Comparison of ENCODE assay signal across 19 cellular contexts in the genomic region with DNA sequence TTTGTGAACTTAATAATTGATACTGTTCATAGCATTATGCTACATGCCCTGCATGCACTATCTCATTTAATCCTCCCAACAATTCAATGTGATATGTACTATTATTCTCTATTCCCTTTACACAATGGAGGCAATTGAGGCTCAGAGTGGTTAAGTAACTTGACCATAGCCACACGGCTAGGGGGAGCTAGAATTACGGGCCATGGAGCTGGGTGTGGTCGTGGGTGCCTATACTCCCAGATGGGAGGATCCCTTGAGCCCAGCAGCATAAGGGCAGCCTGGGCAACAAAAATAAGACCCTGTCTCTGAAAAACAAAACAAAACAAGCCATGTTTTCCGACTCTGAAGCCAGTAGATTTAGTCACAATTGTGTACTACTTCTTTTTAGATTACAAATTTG. TPM values are rescaled to one million over a fixed set of nuclear protein-coding genes. Genes with fewer than 3 reads are reported as not detected.
"Had no signal": no experiment of that assay in that cellular context is flagged by ENCODE, and none has a peak within 500 bp of the region (broad histone marks: within the 10 kb centered on the region; RNA-seq: fewer than 3 reads in every experiment).

No MANE protein-coding gene starts in this region.

- FAIRE-seq: keratinocyte had no signal

- H3K36me3 ChIP-seq: esophagus muscularis mucosa, tibial nerve had no signal

- DNase-seq: activated CD4-positive, alpha-beta T cell treated with anti-CD3 and anti-CD28 coated beads, Interleukin-2, amount 10 ng/mL, durations not matched to agents 24 days and 14 days; activated CD8-positive, alpha-beta memory T cell treated with anti-CD3 and anti-CD28 coated beads, Interleukin-2, amount 50 U/mL, for 4 hours; activated CD8-positive, alpha-beta T cell treated with anti-CD3 and anti-CD28 coated beads, Interleukin-2, amount 10 ng/mL, durations not matched to agents 7 days and 5 days; activated naive CD4-positive, alpha-beta T cell; activated naive CD8-positive, alpha-beta T cell treated with anti-CD3 and anti-CD28 coated beads, Interleukin-2, amount 10 ng/mL, durations not matched to agents 7 days and 5 days; activated T-cell treated with anti-CD3 and anti-CD28 coated beads, Interleukin-2, amount 50 U/mL, for 72 hours; hippocampal formation; mucosa of descending colon; naive thymus-derived CD8-positive, alpha-beta T cell; stimulated activated CD4-positive, alpha-beta T cell treated with anti-CD3 and anti-CD28 coated beads, Interleukin-2, amount 100 ng/mL, for 48 hours; T-helper 9 cell had no signal

- H3K4me3 ChIP-seq: coronary artery, esophagus muscularis mucosa, mucosa of descending colon, tibial nerve had no signal

- H3K9me3 Mint-ChIP-seq: activated CD4-positive, alpha-beta T cell treated with anti-CD3 and anti-CD28 coated beads, Interleukin-2, amount 10 ng/mL, durations not matched to agents 24 days and 14 days; activated naive CD8-positive, alpha-beta T cell treated with anti-CD3 and anti-CD28 coated beads, Interleukin-2, amount 10 ng/mL, durations not matched to agents 7 days and 5 days; activated T-cell treated with anti-CD3 and anti-CD28 coated beads, Interleukin-2, amount 50 U/mL, for 72 hours; central memory CD8-positive, alpha-beta T cell; naive thymus-derived CD8-positive, alpha-beta T cell had no signal

- H3K27me3 ChIP-seq: esophagus muscularis mucosa, tibial nerve had no signal

- H3K4me1 ChIP-seq: esophagus muscularis mucosa, tibial nerve had no signal

- ATAC-seq: activated CD8-positive, alpha-beta T cell treated with anti-CD3 and anti-CD28 coated beads, Interleukin-2, amount 10 ng/mL, durations not matched to agents 7 days and 5 days; activated T-cell treated with anti-CD3 and anti-CD28 coated beads, Interleukin-2, amount 50 U/mL, for 72 hours; left lobe of liver; mucosa of descending colon; naive thymus-derived CD8-positive, alpha-beta T cell; stimulated activated memory B cell treated with anti-CD40 and anti-IgM and Interleukin-4, amounts not matched to agents 10 μg/mL and 1 μg/mL and 100 μg/mL, for 72 hours had no signal

- H3K36me3 Mint-ChIP-seq: activated naive CD8-positive, alpha-beta T cell treated with anti-CD3 and anti-CD28 coated beads, Interleukin-2, amount 10 ng/mL, durations not matched to agents 7 days and 5 days; brain; naive thymus-derived CD8-positive, alpha-beta T cell; stimulated activated memory B cell treated with anti-CD40 and anti-IgM and Interleukin-4, amounts not matched to agents 10 μg/mL and 1 μg/mL and 100 μg/mL, for 72 hours had no signal

- H3K27ac ChIP-seq: coronary artery, esophagus muscularis mucosa, tibial nerve had no signal

- H3K4me3 Mint-ChIP-seq: activated CD4-positive, alpha-beta T cell treated with anti-CD3 and anti-CD28 coated beads, Interleukin-2, amount 10 ng/mL, durations not matched to agents 24 days and 14 days; activated CD8-positive, alpha-beta T cell treated with anti-CD3 and anti-CD28 coated beads, Interleukin-2, amount 10 ng/mL, durations not matched to agents 7 days and 5 days; activated naive CD8-positive, alpha-beta T cell treated with anti-CD3 and anti-CD28 coated beads, Interleukin-2, amount 10 ng/mL, durations not matched to agents 7 days and 5 days; activated T-cell treated with anti-CD3 and anti-CD28 coated beads, Interleukin-2, amount 50 U/mL, for 72 hours; brain; central memory CD8-positive, alpha-beta T cell; naive thymus-derived CD8-positive, alpha-beta T cell; stimulated activated memory B cell treated with anti-CD40 and anti-IgM and Interleukin-4, amounts not matched to agents 10 μg/mL and 1 μg/mL and 100 μg/mL, for 72 hours had no signal

- H3K27ac Mint-ChIP-seq: activated CD4-positive, alpha-beta T cell treated with anti-CD3 and anti-CD28 coated beads, Interleukin-2, amount 10 ng/mL, durations not matched to agents 24 days and 14 days; activated CD8-positive, alpha-beta T cell treated with anti-CD3 and anti-CD28 coated beads, Interleukin-2, amount 10 ng/mL, durations not matched to agents 7 days and 5 days; activated naive CD8-positive, alpha-beta T cell treated with anti-CD3 and anti-CD28 coated beads, Interleukin-2, amount 10 ng/mL, durations not matched to agents 7 days and 5 days; activated T-cell treated with anti-CD3 and anti-CD28 coated beads, Interleukin-2, amount 50 U/mL, for 72 hours; brain; naive thymus-derived CD8-positive, alpha-beta T cell; stimulated activated memory B cell treated with anti-CD40 and anti-IgM and Interleukin-4, amounts not matched to agents 10 μg/mL and 1 μg/mL and 100 μg/mL, for 72 hours had no signal

- H3K27me3 Mint-ChIP-seq: activated CD4-positive, alpha-beta T cell treated with anti-CD3 and anti-CD28 coated beads, Interleukin-2, amount 10 ng/mL, durations not matched to agents 24 days and 14 days; activated naive CD8-positive, alpha-beta T cell treated with anti-CD3 and anti-CD28 coated beads, Interleukin-2, amount 10 ng/mL, durations not matched to agents 7 days and 5 days had no signal

- H3K9me3 ChIP-seq: esophagus muscularis mucosa, mucosa of descending colon, tibial nerve had no signal

- H3K4me1 Mint-ChIP-seq: activated CD4-positive, alpha-beta T cell treated with anti-CD3 and anti-CD28 coated beads, Interleukin-2, amount 10 ng/mL, durations not matched to agents 24 days and 14 days; activated naive CD8-positive, alpha-beta T cell treated with anti-CD3 and anti-CD28 coated beads, Interleukin-2, amount 10 ng/mL, durations not matched to agents 7 days and 5 days; brain; central memory CD8-positive, alpha-beta T cell; naive thymus-derived CD8-positive, alpha-beta T cell; stimulated activated memory B cell treated with anti-CD40 and anti-IgM and Interleukin-4, amounts not matched to agents 10 μg/mL and 1 μg/mL and 100 μg/mL, for 72 hours had no signal

RNA-seq across cellular contexts. Expression of a gene that starts 43.7 kb away (rescaled TPM):
- total RNA-seq: activated CD8-positive, alpha-beta T cell treated with anti-CD3 and anti-CD28 coated beads, Interleukin-2, amount 10 ng/mL, durations not matched to agents 7 days and 5 days; activated naive CD8-positive, alpha-beta T cell treated with anti-CD3 and anti-CD28 coated beads, Interleukin-2, amount 10 ng/mL, durations not matched to agents 7 days and 5 days; naive thymus-derived CD8-positive, alpha-beta T cell had no signal
- polyA plus RNA-seq: naive thymus-derived CD8-positive, alpha-beta T cell had no signal
